Comparison of ENCODE assay signal across 8 cellular contexts in genomic region chr15:99104788-99105515, GRCh38. TPM values are rescaled to one million over a fixed set of nuclear protein-coding genes. Genes with fewer than 3 reads are reported as not detected.
DNase-seq lines count a peak whose midpoint lies in the region; ATAC-seq lines count a peak whose summit lies in the region.

A gene with protein sequence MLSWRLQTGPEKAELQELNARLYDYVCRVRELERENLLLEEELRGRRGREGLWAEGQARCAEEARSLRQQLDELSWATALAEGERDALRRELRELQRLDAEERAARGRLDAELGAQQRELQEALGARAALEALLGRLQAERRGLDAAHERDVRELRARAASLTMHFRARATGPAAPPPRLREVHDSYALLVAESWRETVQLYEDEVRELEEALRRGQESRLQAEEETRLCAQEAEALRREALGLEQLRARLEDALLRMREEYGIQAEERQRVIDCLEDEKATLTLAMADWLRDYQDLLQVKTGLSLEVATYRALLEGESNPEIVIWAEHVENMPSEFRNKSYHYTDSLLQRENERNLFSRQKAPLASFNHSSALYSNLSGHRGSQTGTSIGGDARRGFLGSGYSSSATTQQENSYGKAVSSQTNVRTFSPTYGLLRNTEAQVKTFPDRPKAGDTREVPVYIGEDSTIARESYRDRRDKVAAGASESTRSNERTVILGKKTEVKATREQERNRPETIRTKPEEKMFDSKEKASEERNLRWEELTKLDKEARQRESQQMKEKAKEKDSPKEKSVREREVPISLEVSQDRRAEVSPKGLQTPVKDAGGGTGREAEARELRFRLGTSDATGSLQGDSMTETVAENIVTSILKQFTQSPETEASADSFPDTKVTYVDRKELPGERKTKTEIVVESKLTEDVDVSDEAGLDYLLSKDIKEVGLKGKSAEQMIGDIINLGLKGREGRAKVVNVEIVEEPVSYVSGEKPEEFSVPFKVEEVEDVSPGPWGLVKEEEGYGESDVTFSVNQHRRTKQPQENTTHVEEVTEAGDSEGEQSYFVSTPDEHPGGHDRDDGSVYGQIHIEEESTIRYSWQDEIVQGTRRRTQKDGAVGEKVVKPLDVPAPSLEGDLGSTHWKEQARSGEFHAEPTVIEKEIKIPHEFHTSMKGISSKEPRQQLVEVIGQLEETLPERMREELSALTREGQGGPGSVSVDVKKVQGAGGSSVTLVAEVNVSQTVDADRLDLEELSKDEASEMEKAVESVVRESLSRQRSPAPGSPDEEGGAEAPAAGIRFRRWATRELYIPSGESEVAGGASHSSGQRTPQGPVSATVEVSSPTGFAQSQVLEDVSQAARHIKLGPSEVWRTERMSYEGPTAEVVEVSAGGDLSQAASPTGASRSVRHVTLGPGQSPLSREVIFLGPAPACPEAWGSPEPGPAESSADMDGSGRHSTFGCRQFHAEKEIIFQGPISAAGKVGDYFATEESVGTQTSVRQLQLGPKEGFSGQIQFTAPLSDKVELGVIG (N-terminal part only) (plus strand): TSS chr15:99105080. CDS start chr15:99105200, 120 bp downstream.

- H2AK5ac ChIP-seq in trophoblast cell (ENCODE audit: low read length), result no peak within 1 kb of the TSS

- peak within 1 kb of the TSS; percentile 64 for H2BK120ac ChIP-seq in trophoblast cell (ENCODE audit: insufficient read depth, low read length, poor library complexity)

- peaks cover 7% of the 10 kb centered on the region for H3K27me3 ChIP-seq in trophoblast cell (ENCODE audit: insufficient read depth, low read length)

- H3K27ac ChIP-seq in trophoblast cell (ENCODE audit: low read depth, low read length), result no peak within 1 kb of the TSS

- H4K91ac ChIP-seq in trophoblast cell (ENCODE audit: low read depth, low read length), result peak within 1 kb of the TSS; percentile 68

- DNase-seq in COR-L47 (lab: John Stamatoyannopoulos, UW) (peak; percentile 70), NCI-H748 treated with DMSO at 0.1 percent for 48 hours (lab: John Stamatoyannopoulos, UW) (peak; percentile 39), amygdala (lab: John Stamatoyannopoulos, UW) (peak in 51 of 56 donors; percentile 19 to 83 (median 64)), left ventricle myocardium superior (peak; percentile 91), trophoblast cell (peak; percentile 44 to 78)

- H3K4me1 ChIP-seq in trophoblast cell (ENCODE audit: control insufficient read depth in 1 of 2, insufficient read depth in 2 of 2, low read length in 2 of 2), result peaks cover 5 to 11% of the 10 kb centered on the region in 2 experiments

- H3K4me3 ChIP-seq in trophoblast cell (ENCODE audit: low read depth, low read length), result peak within 1 kb of the TSS; percentile 79

- no peak within 1 kb of the TSS for H2BK5ac ChIP-seq in trophoblast cell (ENCODE audit: low read depth, low read length, poor library complexity)

- H3K4me2 ChIP-seq in trophoblast cell (ENCODE audit: low read length), result peak within 1 kb of the TSS; percentile 91

- H3K23ac ChIP-seq in trophoblast cell (ENCODE audit: low read length), result no peak within 1 kb of the TSS

- peaks cover 0 to 2% of the 10 kb centered on the region in 2 experiments for H3K36me3 ChIP-seq in trophoblast cell (ENCODE audit: control insufficient read depth in 1 of 2, insufficient read depth in 2 of 2, low read length in 2 of 2)

- peak within 1 kb of the TSS; percentile 22 for H3K4ac ChIP-seq in trophoblast cell (ENCODE audit: low read depth, low read length)

- H2AFZ ChIP-seq in trophoblast cell (ENCODE audit: insufficient read depth, low read length, poor library complexity), result peak within 1 kb of the TSS; percentile 66

- ATAC-seq in GM19372 (IDR thresholded peaks at IDR 0.05; ENCODE audit: low read depth, unreplicated experiment) (peak; percentile 55), HG03432 (IDR thresholded peaks at IDR 0.05; ENCODE audit: unreplicated experiment) (peak; percentile 84), left ventricle myocardium superior (peak; percentile 83), HG03457 (IDR thresholded peaks at IDR 0.05; ENCODE audit: unreplicated experiment) (no peak)

- no CpG with 5 or more reads among the region's 91 CpGs for WGBS in trophoblast cell (ENCODE audit: extremely low coverage, insufficient coverage, insufficient read length)

- peak within 1 kb of the TSS; percentile 74 for H3K18ac ChIP-seq in trophoblast cell (ENCODE audit: low read length)

- no peaks in the 10 kb centered on the region for H3K9me3 ChIP-seq in trophoblast cell (ENCODE audit: insufficient read depth, low read depth, low read length)

- H3K14ac ChIP-seq in trophoblast cell (ENCODE audit: low read length), result peak within 1 kb of the TSS; percentile 81

- H4K12ac ChIP-seq in trophoblast cell (ENCODE audit: low read depth, low read length), result peak within 1 kb of the TSS; percentile 20

- peak within 1 kb of the TSS; percentile 81 for H4K8ac ChIP-seq in trophoblast cell (ENCODE audit: low read depth, low read length)

- peaks cover 7% of the 10 kb centered on the region for H3K79me1 ChIP-seq in trophoblast cell (ENCODE audit: low read length)

- intact Hi-C loops in left ventricle myocardium superior (cut with micrococcal nuclease), result loop anchor here (2.0 kb wide), 1 partner anchor 108 kb away; no protein-coding TSS in a partner anchor

- H3K79me2 ChIP-seq in trophoblast cell (ENCODE audit: control insufficient read depth, insufficient read depth, low read length, poor library complexity), result peaks cover 6% of the 10 kb centered on the region

- no peak within 1 kb of the TSS for H2BK12ac ChIP-seq in trophoblast cell (ENCODE audit: low read length)

- peak within 1 kb of the TSS; percentile 43 for H3K9ac ChIP-seq in trophoblast cell (ENCODE audit: low read length)

RNA-seq across cellular contexts. Expression of the gene that starts here (rescaled TPM):
- total RNA-seq in left ventricle myocardium superior, result 329 TPM
- polyA plus RNA-seq in trophoblast cell (2013), result 5.9 and 6.1 TPM in 2 replicates

Comparison
In these comparisons a context has a peak if more than half of its experiments do, and no peak if none do; other contexts are left out.
1. DNase-seq: peak in every context shown above with its lines; median percentile 91 in left ventricle myocardium superior; 70 in COR-L47; 64 in amygdala; 61 in trophoblast cell; 39 in NCI-H748 treated with DMSO at 0.1 percent for 48 hours.